In the genomic region with DNA sequence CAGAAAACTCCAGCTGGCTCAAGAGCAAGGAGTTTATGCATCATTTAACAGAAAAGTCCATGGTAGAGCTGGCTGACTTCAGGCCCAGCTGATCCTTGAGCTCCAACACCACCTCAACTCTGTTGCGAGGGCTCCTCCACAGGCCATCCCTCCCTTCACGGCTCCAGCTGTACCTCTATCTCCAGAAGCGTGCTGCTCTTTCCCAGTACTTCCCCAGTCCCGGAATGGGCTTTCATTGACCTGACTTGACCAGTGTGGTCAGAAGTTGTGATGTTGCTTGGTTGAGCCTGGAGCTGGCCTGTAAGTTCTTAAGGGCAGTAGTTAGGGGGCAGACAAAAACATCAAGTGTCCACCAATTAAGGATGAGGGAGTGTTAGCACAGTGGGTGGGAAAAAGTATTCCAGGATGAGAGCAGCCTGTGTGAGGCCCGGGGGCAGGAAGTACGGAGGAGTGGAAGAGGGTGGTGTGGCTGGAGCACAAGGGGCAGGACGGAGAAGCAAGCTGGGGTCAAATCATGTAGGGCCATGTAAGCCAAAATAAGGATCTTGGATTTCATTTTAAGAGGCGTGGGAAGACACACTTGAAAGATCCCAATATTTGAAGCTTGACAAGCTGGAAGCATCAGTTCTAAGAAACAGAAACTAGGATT, we compare ENCODE assay signal across 24 cellular contexts.
"Had no signal": no experiment of that assay in that cellular context is flagged by ENCODE, and none has a peak within 500 bp of the region (broad histone marks: within the 10 kb centered on the region; RNA-seq: fewer than 3 reads in every experiment).

No MANE protein-coding gene starts in this region.

- H3K27ac Mint-ChIP-seq: activated naive CD8-positive, alpha-beta T cell treated with anti-CD3 and anti-CD28 coated beads for 36 hours; activated T-cell treated with anti-CD3 and anti-CD28 coated beads, Interleukin-2, amount 50 U/mL, for 24 hours; effector memory CD8-positive, alpha-beta T cell; mesothelial cell of epicardium; natural killer cell had no signal

- ATAC-seq: effector memory CD8-positive, alpha-beta T cell; natural killer cell; right cardiac atrium; stimulated activated naive CD8-positive, alpha-beta T cell treated with anti-CD3 and anti-CD28 coated beads, Interleukin-15, Interleukin-2, amounts not matched to agents 100 U/mL and 50 U/mL, for 24 hours had no signal

- H3K27me3 ChIP-seq: dorsolateral prefrontal cortex, esophagus muscularis mucosa, upper lobe of left lung had no signal

- H3K9me3 ChIP-seq: esophagus muscularis mucosa, left ventricle myocardium inferior, upper lobe of left lung had no signal

- H3K27me3 Mint-ChIP-seq: activated naive CD8-positive, alpha-beta T cell treated with anti-CD3 and anti-CD28 coated beads for 36 hours; activated T-cell treated with anti-CD3 and anti-CD28 coated beads, Interleukin-2, amount 50 U/mL, for 24 hours; effector memory CD8-positive, alpha-beta T cell had no signal

- H3K27ac ChIP-seq: dorsolateral prefrontal cortex, esophagus muscularis mucosa, left ventricle myocardium inferior, parathyroid adenoma, upper lobe of left lung, WERI-Rb-1 had no signal

- DNase-seq: activated CD4-positive, alpha-beta T cell treated with anti-CD3 and anti-CD28 coated beads for 1 hour; activated CD8-positive, alpha-beta memory T cell treated with anti-CD3 and anti-CD28 coated beads for 24 hours; activated CD8-positive, alpha-beta memory T cell treated with anti-CD3 and anti-CD28 coated beads, Interleukin-2, amount 50 U/mL, for 4 hours; activated naive CD4-positive, alpha-beta T cell treated with Interleukin-2 at 50 U/mL for 16 hours; activated naive CD8-positive, alpha-beta T cell treated with anti-CD3 and anti-CD28 coated beads for 36 hours; activated T-cell treated with anti-CD3 and anti-CD28 coated beads, Interleukin-2, amount 50 U/mL, for 24 hours; central memory CD4-positive, alpha-beta T cell; dorsolateral prefrontal cortex; effector memory CD8-positive, alpha-beta T cell; head of caudate nucleus; immature natural killer cell; kidney glomerular epithelial cell; left ventricle myocardium inferior; natural killer cell; nucleus accumbens; stimulated activated CD4-positive, alpha-beta T cell treated with anti-CD3 and anti-CD28 coated beads, Interleukin-12 subunit alpha, Interleukin-12 subunit beta, amount 100 ng/mL, for 4 hours; stimulated activated CD4-positive, alpha-beta T cell treated with anti-CD3 and anti-CD28 coated beads, Interleukin-4, amount 100 ng/mL, for 4 hours; stimulated activated naive CD8-positive, alpha-beta T cell treated with anti-CD3 and anti-CD28 coated beads, Interleukin-15, Interleukin-2, amounts not matched to agents 100 U/mL and 50 U/mL, for 24 hours; upper lobe of left lung; WERI-Rb-1 had no signal

- H3K4me3 ChIP-seq: dorsolateral prefrontal cortex, esophagus muscularis mucosa, left ventricle myocardium inferior, upper lobe of left lung had no signal

- H3K4me3 Mint-ChIP-seq: activated naive CD8-positive, alpha-beta T cell treated with anti-CD3 and anti-CD28 coated beads for 36 hours; activated T-cell treated with anti-CD3 and anti-CD28 coated beads, Interleukin-2, amount 50 U/mL, for 24 hours; effector memory CD8-positive, alpha-beta T cell; immature natural killer cell; mesothelial cell of epicardium; natural killer cell had no signal

- H3K9me3 Mint-ChIP-seq: activated naive CD8-positive, alpha-beta T cell treated with anti-CD3 and anti-CD28 coated beads for 36 hours; activated T-cell treated with anti-CD3 and anti-CD28 coated beads, Interleukin-2, amount 50 U/mL, for 24 hours; effector memory CD8-positive, alpha-beta T cell; immature natural killer cell; mesothelial cell of epicardium; natural killer cell had no signal

- H3K4me1 Mint-ChIP-seq: immature natural killer cell had no signal

- H3K4me1 ChIP-seq: esophagus muscularis mucosa, parathyroid adenoma, upper lobe of left lung had no signal
